ENCODE assay signal across 1 cellular context in the genomic region with DNA sequence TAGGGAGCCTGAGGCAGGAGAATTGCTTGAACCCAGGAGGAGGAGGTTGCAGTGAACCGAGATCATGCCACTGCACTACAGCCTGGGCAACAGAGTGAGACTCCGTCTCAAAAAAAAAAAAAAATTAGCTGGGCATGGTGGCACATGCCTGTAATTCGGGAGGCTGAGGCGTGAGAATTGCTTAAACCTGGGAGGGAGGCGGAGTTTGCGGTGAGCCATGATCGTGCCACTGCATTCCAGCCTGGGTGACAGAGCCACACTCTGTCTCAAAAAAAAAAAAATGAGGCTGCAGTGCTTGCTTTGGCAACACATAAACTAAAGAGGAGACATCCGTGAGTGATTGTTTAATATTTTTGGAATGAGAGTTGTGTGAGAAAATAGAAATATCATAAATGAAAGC.
A peak's percentile ranks its signal among the peaks of the same experiment; 100 is the strongest.
TF ChIP-seq lines count a peak whose summit lies in the region.

No MANE protein-coding gene starts in this region.

TF ChIP-seq in IMR-90, 13 proteins besides CTCF, POLR2A, EP300 and RAD21:
- peak; percentile 14; the same call in 1 of the 2 replicates for TF ChIP-seq BHLHE40 (IDR thresholded peaks at IDR 0.05; ENCODE audit: low read depth, low read length)
